13 cellular contexts compared by ENCODE assay signal in genomic region chr11:47516155-47516554, GRCh38. TPM values are rescaled to one million over a fixed set of nuclear protein-coding genes. Genes with fewer than 3 reads are reported as not detected.
DNase-seq lines count a peak whose midpoint lies in the region; ATAC-seq, FAIRE-seq and TF ChIP-seq lines count a peak whose summit lies in the region.
"Had no signal": no experiment of that assay in that cellular context is flagged by ENCODE, and none has a peak within 500 bp of the region (broad histone marks: within the 10 kb centered on the region; RNA-seq: fewer than 3 reads in every experiment).

No MANE protein-coding gene starts in this region.

- H2AK9ac ChIP-seq in IMR-90 (replicated peaks; ENCODE audit: low read depth, low read length, poor library complexity) = no peak overlapping the region

- H3K27me3 ChIP-seq in IMR-90 (ENCODE audit: control insufficient read depth, insufficient read depth, low read length) = no peaks in the 10 kb centered on the region
- no peaks in the 10 kb centered on the region for H3K27me3 ChIP-seq in GM12878 (replicated peaks in 1 of 2; ENCODE audit: control insufficient read depth in 2 of 2, insufficient read depth in 2 of 2, low read length in 1 of 2)
- H3K27me3 ChIP-seq in osteoblast (ENCODE audit: insufficient read depth, low read length) = no peaks in the 10 kb centered on the region
- H3K27me3 ChIP-seq: SJCRH30, thyroid gland had no signal

- H4K5ac ChIP-seq in IMR-90 (ENCODE audit: low read depth, low read length) = no peak overlapping the region

- no CpG with 5 or more reads among the region's 3 CpGs for WGBS in IMR-90 (ENCODE audit: extremely low coverage in 2 of 2, insufficient read length in 1 of 2), 2 experiments
- 35% methylated on average over 3 of the region's 3 CpGs for WGBS in GM12878 (ENCODE audit: insufficient coverage, insufficient replicate concordance, low lambda C conversion rate, missing lambda C conversion rate)

- H2BK120ac ChIP-seq in IMR-90 (ENCODE audit: low read depth, low read length) = no peak overlapping the region

- H3K4me3 Mint-ChIP-seq in CD14-positive monocyte = peak overlapping the region in 1 of 2 donors; percentile 31
- H3K4me3 Mint-ChIP-seq in activated CD4-positive, alpha-beta T cell treated with anti-CD3 and anti-CD28 coated beads, Interleukin-2, amount 10 ng/mL, durations not matched to agents 24 days and 14 days = no peak overlapping the region

- BruUV-seq in IMR-90 (replicated peaks; lab: Mats Ljungman, UMichigan) (no TSS peak), GM12878 (replicated peaks; lab: Mats Ljungman, UMichigan) (no TSS peak)

- in situ Hi-C loops in IMR-90 (cut with MboI; ENCODE audit: low sequenced_read_pairs) (no loop called here), GM12878 (cut with MboI) (no loop called here)

- peaks cover 83% of the 10 kb centered on the region for H3K4me1 Mint-ChIP-seq in CD14-positive monocyte
- peaks cover 50% of the 10 kb centered on the region for H3K4me1 Mint-ChIP-seq in activated CD4-positive, alpha-beta T cell treated with anti-CD3 and anti-CD28 coated beads, Interleukin-2, amount 10 ng/mL, durations not matched to agents 24 days and 14 days

- no peaks in the 10 kb centered on the region for H3K9me3 Mint-ChIP-seq in CD14-positive monocyte
- no peaks in the 10 kb centered on the region for H3K9me3 Mint-ChIP-seq in activated CD4-positive, alpha-beta T cell treated with anti-CD3 and anti-CD28 coated beads, Interleukin-2, amount 10 ng/mL, durations not matched to agents 24 days and 14 days

- H3K4ac ChIP-seq in IMR-90 (ENCODE audit: low read depth, low read length) = no peak overlapping the region

- H3K9ac ChIP-seq in IMR-90 (ENCODE audit: low read depth, low read length) (no peak overlapping the region), GM12878 (ENCODE audit: control insufficient read depth, insufficient read depth, low read length) (no peak overlapping the region)

- H3K4me3 ChIP-seq in IMR-90 (ENCODE audit: insufficient read depth, low read depth, low read length) (no peak overlapping the region), GM12878 (no peak overlapping the region), osteoblast (ENCODE audit: insufficient read depth, low read length) (no peak overlapping the region)
- H3K4me3 ChIP-seq: SJCRH30, thyroid gland had no signal

- H3K27me3 Mint-ChIP-seq in CD14-positive monocyte (ENCODE audit: low read depth in 3 of 3) = peaks cover 0 to 2% (median 0%) of the 10 kb centered on the region in 3 donors
- H3K27me3 Mint-ChIP-seq in activated CD4-positive, alpha-beta T cell treated with anti-CD3 and anti-CD28 coated beads, Interleukin-2, amount 10 ng/mL, durations not matched to agents 24 days and 14 days = no peaks in the 10 kb centered on the region

- POLR2A ChIA-PET in IMR-90 (lab: Charles Lee; ENCODE audit: unreplicated experiment) (interaction anchor here (0.7 kb wide), 1 partner anchor 62 kb away, joined by 4 read pairs; no protein-coding TSS in a partner anchor), GM12878 (lab: Charles Lee) (interaction anchor here (1.6 to 2.3 kb wide), 3 partner anchors 10 to 24 kb away, joined by 4 to 16 read pairs (median 8); no protein-coding TSS in a partner anchor)

- H3K79me2 ChIP-seq in GM12878 (ENCODE audit: control insufficient read depth, insufficient read depth, low read length) = peaks cover 95% of the 10 kb centered on the region
- peaks cover 94% of the 10 kb centered on the region for H3K79me2 ChIP-seq in osteoblast (ENCODE audit: insufficient read depth, low read length)

- H2BK15ac ChIP-seq in IMR-90 (ENCODE audit: low read depth, low read length) = no peak overlapping the region

- CTCF ChIA-PET in IMR-90 (lab: Yijun Ruan, JAX) (interaction anchor here (1.2 kb wide), 1 partner anchor 9 kb away, joined by 3 read pairs; no protein-coding TSS in a partner anchor), GM12878 (lab: Yijun Ruan, JAX) (interaction anchor here (0.6 to 3.1 kb wide), 5 partner anchors 11 to 430 kb away, joined by 3 to 10 read pairs (median 3); no protein-coding TSS in a partner anchor)

- H3K27ac Mint-ChIP-seq in CD14-positive monocyte = peak overlapping the region; percentile 79 to 99 (median 98)
- no peak overlapping the region for H3K27ac Mint-ChIP-seq in activated CD4-positive, alpha-beta T cell treated with anti-CD3 and anti-CD28 coated beads, Interleukin-2, amount 10 ng/mL, durations not matched to agents 24 days and 14 days

- no peak overlapping the region for H3K23ac ChIP-seq in IMR-90 (ENCODE audit: low read depth, low read length)

- H3K18ac ChIP-seq in IMR-90 (ENCODE audit: low read depth, low read length) = no peak overlapping the region

- H4K8ac ChIP-seq in IMR-90 (ENCODE audit: low read depth in 2 of 2, low read length in 2 of 2) = no peak overlapping the region

- RAD21 ChIA-PET in GM12878 (lab: Charles Lee; ENCODE audit: unreplicated experiment) = interaction anchor here (0.6 to 2.3 kb wide), 8 partner anchors 8 to 258 kb away, joined by 3 to 5 read pairs (median 3); partner anchors contain the start of genes KBTBD4 and NDUFS3

- no peak overlapping the region for H3K4me2 ChIP-seq in IMR-90 (ENCODE audit: low read depth, low read length)
- H3K4me2 ChIP-seq in GM12878 (ENCODE audit: control insufficient read depth, insufficient read depth) = peak overlapping the region; percentile 59
- no peak overlapping the region for H3K4me2 ChIP-seq in osteoblast (ENCODE audit: insufficient read depth, low read length)

- no peak for TF ChIP-seq EP300 in GM12878 (IDR thresholded peaks at IDR 0.05; ENCODE audit: borderline replicate concordance in 1 of 2, control insufficient read depth in 1 of 2, low read depth in 2 of 2, low read length in 2 of 2)

- peaks cover 23 to 79% of the 10 kb centered on the region in 2 experiments for H3K79me1 ChIP-seq in IMR-90 (ENCODE audit: low read depth in 1 of 2, low read length in 2 of 2)

- H3K36me3 Mint-ChIP-seq in CD14-positive monocyte = peaks cover 11 to 24% of the 10 kb centered on the region in 2 donors
- peaks cover 10% of the 10 kb centered on the region for H3K36me3 Mint-ChIP-seq in activated CD4-positive, alpha-beta T cell treated with anti-CD3 and anti-CD28 coated beads, Interleukin-2, amount 10 ng/mL, durations not matched to agents 24 days and 14 days (ENCODE audit: low read depth)

- H3K4me1 ChIP-seq in IMR-90 (ENCODE audit: control insufficient read depth, insufficient read depth, low read length) (peaks cover 18% of the 10 kb centered on the region), GM12878 (ENCODE audit: control insufficient read depth, insufficient read depth, low read length) (peaks cover 60% of the 10 kb centered on the region), osteoblast (ENCODE audit: insufficient read depth, low read length) (peaks cover 50% of the 10 kb centered on the region)

- TF ChIP-seq RAD21 in IMR-90 (IDR thresholded peaks at IDR 0.05; ENCODE audit: low read length) = no peak
- TF ChIP-seq RAD21 in GM12878 (IDR thresholded peaks at IDR 0.05; ENCODE audit: insufficient read depth, low read depth, low read length) = no peak

- no peak overlapping the region for H2BK5ac ChIP-seq in IMR-90 (ENCODE audit: low read depth, low read length, poor library complexity, severe bottlenecking)

- no peak for FAIRE-seq in GM12878 (lab: Jason Lieb, UNC)
- FAIRE-seq: bronchial epithelial cell, GM18507, H54 had no signal

- no peak for DNase-seq in CD14-positive monocyte (ENCODE audit: low spot score)
- no peak for DNase-seq in IMR-90
- DNase-seq in GM12878 (ENCODE audit: low read depth, low spot score) = no peak
- DNase-seq in osteoblast (ENCODE audit: insufficient read length, low spot score, missing footprints) = no peak
- no peak for DNase-seq in activated CD4-positive, alpha-beta T cell treated with anti-CD3 and anti-CD28 coated beads, Interleukin-2, amount 10 ng/mL, durations not matched to agents 24 days and 14 days
- DNase-seq in SK-N-DZ (ENCODE audit: low spot score) = no peak
- DNase-seq: activated naive CD4-positive, alpha-beta T cell; SJCRH30; thyroid gland had no signal

- TF ChIP-seq CTCF in CD14-positive monocyte (IDR thresholded peaks at IDR 0.05) (no peak), IMR-90 (conservative IDR thresholded peaks at IDR 0.05; ENCODE audit: low read depth, low read length) (no peak), GM12878 (IDR thresholded peaks at IDR 0.05 in 2 of 3, conservative IDR thresholded peaks at IDR 0.05 in 1 of 3; ENCODE audit: control insufficient read depth in 2 of 3, extremely low read depth in 1 of 3, insufficient read depth in 1 of 3, low read depth in 3 of 3, low read length in 3 of 3) (no peak), osteoblast (IDR thresholded peaks at IDR 0.05; ENCODE audit: extremely low read depth, low read depth, low read length) (no peak)

- TF ChIP-seq POLR2A in IMR-90 (IDR thresholded peaks at IDR 0.05; ENCODE audit: low read depth, low read length) = no peak
- no peak for TF ChIP-seq POLR2A in GM12878 (IDR thresholded peaks at IDR 0.05; ENCODE audit: low read depth, low read length)

- intact Hi-C loops in CD14-positive monocyte (cut with micrococcal nuclease) (loop anchor here in 1 of 2 donors (5.0 kb wide), 1 partner anchor 36 kb away; the partner anchor contains the start of gene CELF1), IMR-90 (cut with micrococcal nuclease) (no loop called here), GM12878 (cut with micrococcal nuclease; ENCODE audit: unreplicated experiment) (loop anchor here (5.0 kb wide), 1 partner anchor 36 kb away; the partner anchor contains the start of gene CELF1)
- intact Hi-C loops in activated CD4-positive, alpha-beta T cell treated with anti-CD3 and anti-CD28 coated beads, Interleukin-2, amount 10 ng/mL, durations not matched to agents 24 days and 14 days (cut with micrococcal nuclease) = no loop called here

- no peak overlapping the region for H2BK20ac ChIP-seq in IMR-90 (ENCODE audit: low read depth, low read length)

- no peak overlapping the region for H3K27ac ChIP-seq in IMR-90 (ENCODE audit: insufficient read depth, low read length)
- H3K27ac ChIP-seq in GM12878 (ENCODE audit: control insufficient read depth, insufficient read depth) = peak overlapping the region; percentile 62
- peak overlapping the region; percentile 77 for H3K27ac ChIP-seq in osteoblast (ENCODE audit: low read depth, low read length)
- H3K27ac ChIP-seq: SJCRH30, thyroid gland had no signal

- no peak overlapping the region for H3K56ac ChIP-seq in IMR-90 (ENCODE audit: extremely low read depth, insufficient read depth, low read length)

- no peaks in the 10 kb centered on the region; the same call in 1 of the 2 replicates for H3K36me3 ChIP-seq in IMR-90 (ENCODE audit: control insufficient read depth, insufficient read depth, low read length)
- H3K36me3 ChIP-seq in GM12878 (ENCODE audit: control insufficient read depth in 2 of 2, insufficient read depth in 2 of 2, low read length in 1 of 2) = peaks cover 0 to 2% of the 10 kb centered on the region in 2 experiments; a peak in 3 of 4 replicates
- no peaks in the 10 kb centered on the region for H3K36me3 ChIP-seq in osteoblast (ENCODE audit: insufficient read depth, low read length)
- H3K36me3 ChIP-seq: thyroid gland had no signal

- ATAC-seq in IMR-90 (ENCODE audit: low read depth) (no peak), GM12878 (peak; percentile 27), HG03457 (IDR thresholded peaks at IDR 0.05; ENCODE audit: unreplicated experiment) (no peak)

- H4K20me1 ChIP-seq in IMR-90 (ENCODE audit: insufficient read depth, low read length) (peaks cover 82% of the 10 kb centered on the region), GM12878 (ENCODE audit: control insufficient read depth, insufficient read depth) (no peaks in the 10 kb centered on the region; the same call in 1 of the 2 replicates), osteoblast (ENCODE audit: insufficient read depth, low read length) (peaks cover 27% of the 10 kb centered on the region)

- H3K9me3 ChIP-seq in IMR-90 (ENCODE audit: control insufficient read depth, insufficient read depth, low read length) (no peaks in the 10 kb centered on the region), GM12878 (replicated peaks; ENCODE audit: control insufficient read depth, insufficient read depth, low read length) (no peaks in the 10 kb centered on the region), osteoblast (ENCODE audit: low read depth, low read length) (no peaks in the 10 kb centered on the region)
- H3K9me3 ChIP-seq: SJCRH30, thyroid gland had no signal

- no peak overlapping the region for H3K14ac ChIP-seq in IMR-90 (replicated peaks; ENCODE audit: low read depth, low read length)

- SMC1A ChIA-PET in GM12878 (lab: Charles Lee; ENCODE audit: uncharacterized antibody, unreplicated experiment) = interaction anchor here (0.7 to 8.7 kb wide), 13 partner anchors 7 to 1245 kb away, joined by 3 to 66 read pairs (median 4); partner anchors contain the start of genes CELF1 and PTPMT1

- H2AFZ ChIP-seq in IMR-90 (replicated peaks; ENCODE audit: low read length, poor library complexity) (no peak overlapping the region), GM12878 (ENCODE audit: control insufficient read depth, low read depth, low read length) (no peak overlapping the region), osteoblast (ENCODE audit: low read length) (no peak overlapping the region)

- dilution Hi-C loops in IMR-90 (cut with HindIII; ENCODE audit: low sequenced_read_pairs, unreplicated experiment) = no loop called here

- no peak overlapping the region for H2AK5ac ChIP-seq in IMR-90 (ENCODE audit: low read depth, low read length)

- H3K9me1 ChIP-seq in IMR-90 (ENCODE audit: insufficient read depth, low read length) = peaks cover 18% of the 10 kb centered on the region

- H4K91ac ChIP-seq in IMR-90 (ENCODE audit: insufficient read depth, low read depth, low read length) = no peak overlapping the region

RNA-seq across cellular contexts. Expression of gene CELF1, which starts 36.8 kb away (rescaled TPM):
- polyA plus RNA-seq in CD14-positive monocyte (10 to 100 TPM; 27.2 to 39.9 TPM), IMR-90 (2012; rRNA removed) (61.6 and 63.3 TPM in 2 replicates), GM12878 (2011; rRNA removed) (128 and 130 TPM in 2 replicates), GM12878 (2014; fragmentation: Illumina TruSeq; extraction: Trizol) (73.1 and 77.8 TPM in 2 replicates), GM12878 (2014; fragmentation: Nextera tagmentation; extraction: Ambion mirVana) (10 to 100 TPM; 35.3 to 41.5 TPM), GM12878 (2014; rRNA removed) (83.8 and 92.9 TPM in 2 replicates), GM12878 (2016; fragmentation: Nextera tagmentation; extraction: Ambion mirVana) (100 to 1,000 TPM; 108 to 109 TPM)
- total RNA-seq in IMR-90 (2012; rRNA removed) (109 and 135 TPM in 2 replicates), GM12878 (2014; rRNA removed) (78.6 and 82.0 TPM in 2 replicates), GM12878 (2014; rRNA removed; fragmentation: Illumina TruSeq; extraction: Trizol) (64.2 and 64.9 TPM in 2 replicates), GM12878 (2021) (106 and 108 TPM in 2 replicates), osteoblast (136 and 148 TPM in 2 replicates)
- 22.7 and 26.4 TPM in 2 replicates for polyA plus RNA-seq in IMR-90 (2012; cell fraction: cytosol; rRNA removed)
- 86.9 and 136 TPM in 2 replicates for polyA plus RNA-seq in IMR-90 (2012; cell fraction: nucleus; rRNA removed; ENCODE audit: low replicate concordance)
- 266 and 277 TPM in 2 replicates for total RNA-seq in GM12878 (2013; cell fraction: nucleolus; rRNA removed)
- polyA plus RNA-seq in GM12878 (2011; ENCODE audit: low read depth) = 31.3 TPM
- 83.8 and 85.4 TPM in 2 replicates for polyA plus RNA-seq in GM12878 (2011; cell fraction: cytosol; rRNA removed)
- polyA plus RNA-seq in GM12878 (2011; cell fraction: nucleus; rRNA removed) = 169 and 191 TPM in 2 replicates
- 42.3 and 44.9 TPM in 2 replicates for polyA plus RNA-seq in GM12878 (2012)
- polyA minus RNA-seq in GM12878 (2011; rRNA and poly(A)+ RNA removed) = 158 and 170 TPM in 2 replicates
- polyA minus RNA-seq in GM12878 (2011; cell fraction: cytosol; rRNA and poly(A)+ RNA removed) = 49.4 and 74.5 TPM in 2 replicates
- 75.3 and 124 TPM in 2 replicates for polyA minus RNA-seq in GM12878 (2011; cell fraction: nucleus; rRNA and poly(A)+ RNA removed)
- 154 and 159 TPM in 2 replicates for total RNA-seq in activated CD4-positive, alpha-beta T cell treated with anti-CD3 and anti-CD28 coated beads, Interleukin-2, amount 10 ng/mL, durations not matched to agents 24 days and 14 days
- polyA plus RNA-seq in SK-N-DZ (2014; cell fraction: cytosol; rRNA removed) = 78.8 and 96.8 TPM in 2 replicates
- 92.1 and 139 TPM in 2 replicates for polyA plus RNA-seq in SK-N-DZ (2014; cell fraction: nucleus; rRNA removed)

RNA-seq across cellular contexts. Expression of gene PTPMT1, which starts 49.2 kb away (rescaled TPM):
- polyA plus RNA-seq in CD14-positive monocyte = 10 to 100 TPM; 83.3 to 87.8 TPM
- total RNA-seq in IMR-90 (2012; rRNA removed) = 51.4 and 55.0 TPM in 2 replicates
- polyA plus RNA-seq in IMR-90 (2012; rRNA removed) = 51.6 and 58.3 TPM in 2 replicates
- polyA plus RNA-seq in IMR-90 (2012; cell fraction: cytosol; rRNA removed) = 77.4 and 85.2 TPM in 2 replicates
- 29.3 and 32.5 TPM in 2 replicates for polyA plus RNA-seq in IMR-90 (2012; cell fraction: nucleus; rRNA removed; ENCODE audit: low replicate concordance)
- 33.7 and 39.6 TPM in 2 replicates for total RNA-seq in GM12878 (2013; cell fraction: nucleolus; rRNA removed)
- 98.7 and 99.7 TPM in 2 replicates for total RNA-seq in GM12878 (2014; rRNA removed)
- 41.2 and 44.2 TPM in 2 replicates for total RNA-seq in GM12878 (2014; rRNA removed; fragmentation: Illumina TruSeq; extraction: Trizol)
- 59.1 and 59.7 TPM in 2 replicates for total RNA-seq in GM12878 (2021)
- polyA plus RNA-seq in GM12878 (2011; ENCODE audit: low read depth) = 30.0 TPM
- polyA plus RNA-seq in GM12878 (2011; rRNA removed) = 45.5 and 50.3 TPM in 2 replicates
- 57.0 and 73.0 TPM in 2 replicates for polyA plus RNA-seq in GM12878 (2011; cell fraction: cytosol; rRNA removed)
- polyA plus RNA-seq in GM12878 (2011; cell fraction: nucleus; rRNA removed) = 20.5 and 25.5 TPM in 2 replicates
- polyA plus RNA-seq in GM12878 (2012) = 43.0 and 46.9 TPM in 2 replicates
- polyA plus RNA-seq in GM12878 (2014; fragmentation: Illumina TruSeq; extraction: Trizol) = 57.2 and 59.2 TPM in 2 replicates
- 10 to 100 TPM; 12.0 to 26.1 TPM for polyA plus RNA-seq in GM12878 (2014; fragmentation: Nextera tagmentation; extraction: Ambion mirVana)
- polyA plus RNA-seq in GM12878 (2014; rRNA removed) = 106 and 112 TPM in 2 replicates
- 100 to 1,000 TPM; 108 to 116 TPM for polyA plus RNA-seq in GM12878 (2016; fragmentation: Nextera tagmentation; extraction: Ambion mirVana)
- 19.2 and 21.4 TPM in 2 replicates for polyA minus RNA-seq in GM12878 (2011; rRNA and poly(A)+ RNA removed)
- polyA minus RNA-seq in GM12878 (2011; cell fraction: cytosol; rRNA and poly(A)+ RNA removed) = 11.9 and 12.3 TPM in 2 replicates
- 10.9 and 14.8 TPM in 2 replicates for polyA minus RNA-seq in GM12878 (2011; cell fraction: nucleus; rRNA and poly(A)+ RNA removed)
- total RNA-seq in osteoblast = 67.5 and 80.7 TPM in 2 replicates
- 53.9 and 54.9 TPM in 2 replicates for total RNA-seq in activated CD4-positive, alpha-beta T cell treated with anti-CD3 and anti-CD28 coated beads, Interleukin-2, amount 10 ng/mL, durations not matched to agents 24 days and 14 days
- polyA plus RNA-seq in SK-N-DZ (2014; cell fraction: cytosol; rRNA removed) = 78.4 and 80.5 TPM in 2 replicates
- polyA plus RNA-seq in SK-N-DZ (2014; cell fraction: nucleus; rRNA removed) = 49.0 and 59.4 TPM in 2 replicates
